In the genomic region with DNA sequence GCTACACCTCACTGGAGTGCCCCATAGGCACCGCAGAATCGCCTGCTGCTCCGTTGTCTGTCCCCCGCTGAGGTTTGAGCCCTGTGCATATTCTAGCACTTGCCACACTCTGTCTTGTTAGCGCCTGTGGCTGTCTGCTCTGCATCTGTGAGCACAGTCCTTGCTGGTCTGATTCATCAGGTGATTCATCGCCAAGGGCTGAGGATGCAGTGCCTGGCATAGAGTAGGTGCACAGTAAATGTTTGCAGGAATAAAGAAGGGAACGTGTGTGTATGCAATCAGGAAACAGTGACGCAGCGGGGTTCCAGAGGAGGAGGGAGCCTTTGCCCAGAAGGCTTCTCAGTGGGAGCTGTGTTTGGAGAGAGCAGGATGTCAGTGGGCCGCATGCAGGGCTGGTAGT, we compare ENCODE assay signal across 8 cellular contexts.
DNase-seq lines count a peak whose midpoint lies in the region; ATAC-seq and TF ChIP-seq lines count a peak whose summit lies in the region.

No MANE protein-coding gene starts in this region.

- H3K4me3 ChIP-seq in fibroblast of pulmonary artery (replicated peaks; ENCODE audit: low read depth, low read length): no peak overlapping the region

- H3K27ac Mint-ChIP-seq in activated CD8-positive, alpha-beta T cell treated with anti-CD3 and anti-CD28 coated beads, Interleukin-2, amount 10 ng/mL, durations not matched to agents 7 days and 5 days: no peak overlapping the region

- no peaks in the 10 kb centered on the region for H3K9me3 Mint-ChIP-seq in activated CD8-positive, alpha-beta T cell treated with anti-CD3 and anti-CD28 coated beads, Interleukin-2, amount 10 ng/mL, durations not matched to agents 7 days and 5 days (ENCODE audit: insufficient read depth)

- peak; percentile 84 for DNase-seq in 8988T
- peak; percentile 90 for DNase-seq in H4 (ENCODE audit: low spot score)
- peak; percentile 93 for DNase-seq in fibroblast of pulmonary artery (ENCODE audit: low read depth)
- no peak for DNase-seq in DMS 273 treated with DMSO at 0.1 percent for 48 hours (lab: John Stamatoyannopoulos, UW)
- no peak for DNase-seq in activated CD8-positive, alpha-beta T cell treated with anti-CD3 and anti-CD28 coated beads, Interleukin-2, amount 10 ng/mL, durations not matched to agents 7 days and 5 days
- DNase-seq in superior temporal gyrus (ENCODE audit: extremely low spot score): no peak

- no peaks in the 10 kb centered on the region for H3K36me3 Mint-ChIP-seq in activated CD8-positive, alpha-beta T cell treated with anti-CD3 and anti-CD28 coated beads, Interleukin-2, amount 10 ng/mL, durations not matched to agents 7 days and 5 days (ENCODE audit: low read depth)

- no peaks in the 10 kb centered on the region for H3K4me1 Mint-ChIP-seq in activated CD8-positive, alpha-beta T cell treated with anti-CD3 and anti-CD28 coated beads, Interleukin-2, amount 10 ng/mL, durations not matched to agents 7 days and 5 days (ENCODE audit: low read depth)

- CTCF ChIA-PET in activated CD8-positive, alpha-beta T cell treated with anti-CD3 and anti-CD28 coated beads, Interleukin-2, amount 10 ng/mL, durations not matched to agents 7 days and 5 days (lab: Charles Lee): no interaction called here

- TF ChIP-seq CTCF in fibroblast of pulmonary artery (IDR thresholded peaks at IDR 0.05; ENCODE audit: low read length, missing control alignments): no peak

- POLR2A ChIA-PET in activated CD8-positive, alpha-beta T cell treated with anti-CD3 and anti-CD28 coated beads, Interleukin-2, amount 10 ng/mL, durations not matched to agents 7 days and 5 days (lab: Charles Lee): no interaction called here

- H3K27me3 Mint-ChIP-seq in activated CD8-positive, alpha-beta T cell treated with anti-CD3 and anti-CD28 coated beads, Interleukin-2, amount 10 ng/mL, durations not matched to agents 7 days and 5 days (ENCODE audit: low read depth): no peaks in the 10 kb centered on the region

- H3K4me3 Mint-ChIP-seq in activated CD8-positive, alpha-beta T cell treated with anti-CD3 and anti-CD28 coated beads, Interleukin-2, amount 10 ng/mL, durations not matched to agents 7 days and 5 days: no peak overlapping the region

- ATAC-seq in SK-N-SH treated with all-trans-retinoic acid at 6 μM for 48 hours (peak; percentile 98), HG03159 (IDR thresholded peaks at IDR 0.05; ENCODE audit: unreplicated experiment) (no peak)
- ATAC-seq in activated CD8-positive, alpha-beta T cell treated with anti-CD3 and anti-CD28 coated beads, Interleukin-2, amount 10 ng/mL, durations not matched to agents 7 days and 5 days: no peak

TF ChIP-seq in SK-N-SH treated with all-trans-retinoic acid at 6 μM for 48 hours, 23 proteins besides CTCF, POLR2A, EP300 and RAD21:
- TF ChIP-seq RARB (CRISPR knock-in tag; IDR thresholded peaks at IDR 0.05) (no peak), GLIS3 (CRISPR knock-in tag; IDR thresholded peaks at IDR 0.05) (no peak), ESRRG (CRISPR knock-in tag; IDR thresholded peaks at IDR 0.05) (no peak), ZFP30 (CRISPR knock-in tag; IDR thresholded peaks at IDR 0.05) (no peak), TOX (CRISPR knock-in tag; IDR thresholded peaks at IDR 0.05; ENCODE audit: borderline replicate concordance) (no peak), ARNTL (CRISPR knock-in tag; IDR thresholded peaks at IDR 0.05; ENCODE audit: borderline replicate concordance, low read depth) (no peak), ZFP3 (CRISPR knock-in tag; IDR thresholded peaks at IDR 0.05) (no peak), OSR1 (CRISPR knock-in tag; IDR thresholded peaks at IDR 0.05) (no peak), CSDC2 (CRISPR knock-in tag; IDR thresholded peaks at IDR 0.05) (no peak), TCF4 (CRISPR knock-in tag; IDR thresholded peaks at IDR 0.05; ENCODE audit: borderline replicate concordance) (no peak), SNAI2 (CRISPR knock-in tag; IDR thresholded peaks at IDR 0.05) (no peak), ZNF565 (CRISPR knock-in tag; conservative IDR thresholded peaks at IDR 0.05; ENCODE audit: low read depth) (no peak), BACH2 (CRISPR knock-in tag; IDR thresholded peaks at IDR 0.05; ENCODE audit: borderline replicate concordance) (no peak), ZNF8 (CRISPR knock-in tag; IDR thresholded peaks at IDR 0.05) (no peak), ZNF70 (CRISPR knock-in tag; IDR thresholded peaks at IDR 0.05) (no peak), ZC3H10 (CRISPR knock-in tag; IDR thresholded peaks at IDR 0.05) (no peak)
- TF ChIP-seq, protein P1, sequence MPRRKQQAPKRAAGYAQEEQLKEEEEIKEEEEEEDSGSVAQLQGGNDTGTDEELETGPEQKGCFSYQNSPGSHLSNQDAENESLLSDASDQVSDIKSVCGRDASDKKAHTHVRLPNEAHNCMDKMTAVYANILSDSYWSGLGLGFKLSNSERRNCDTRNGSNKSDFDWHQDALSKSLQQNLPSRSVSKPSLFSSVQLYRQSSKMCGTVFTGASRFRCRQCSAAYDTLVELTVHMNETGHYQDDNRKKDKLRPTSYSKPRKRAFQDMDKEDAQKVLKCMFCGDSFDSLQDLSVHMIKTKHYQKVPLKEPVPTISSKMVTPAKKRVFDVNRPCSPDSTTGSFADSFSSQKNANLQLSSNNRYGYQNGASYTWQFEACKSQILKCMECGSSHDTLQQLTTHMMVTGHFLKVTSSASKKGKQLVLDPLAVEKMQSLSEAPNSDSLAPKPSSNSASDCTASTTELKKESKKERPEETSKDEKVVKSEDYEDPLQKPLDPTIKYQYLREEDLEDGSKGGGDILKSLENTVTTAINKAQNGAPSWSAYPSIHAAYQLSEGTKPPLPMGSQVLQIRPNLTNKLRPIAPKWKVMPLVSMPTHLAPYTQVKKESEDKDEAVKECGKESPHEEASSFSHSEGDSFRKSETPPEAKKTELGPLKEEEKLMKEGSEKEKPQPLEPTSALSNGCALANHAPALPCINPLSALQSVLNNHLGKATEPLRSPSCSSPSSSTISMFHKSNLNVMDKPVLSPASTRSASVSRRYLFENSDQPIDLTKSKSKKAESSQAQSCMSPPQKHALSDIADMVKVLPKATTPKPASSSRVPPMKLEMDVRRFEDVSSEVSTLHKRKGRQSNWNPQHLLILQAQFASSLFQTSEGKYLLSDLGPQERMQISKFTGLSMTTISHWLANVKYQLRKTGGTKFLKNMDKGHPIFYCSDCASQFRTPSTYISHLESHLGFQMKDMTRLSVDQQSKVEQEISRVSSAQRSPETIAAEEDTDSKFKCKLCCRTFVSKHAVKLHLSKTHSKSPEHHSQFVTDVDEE (CRISPR knock-in tag; IDR thresholded peaks at IDR 0.05): no peak
- TF ChIP-seq, protein P2, sequence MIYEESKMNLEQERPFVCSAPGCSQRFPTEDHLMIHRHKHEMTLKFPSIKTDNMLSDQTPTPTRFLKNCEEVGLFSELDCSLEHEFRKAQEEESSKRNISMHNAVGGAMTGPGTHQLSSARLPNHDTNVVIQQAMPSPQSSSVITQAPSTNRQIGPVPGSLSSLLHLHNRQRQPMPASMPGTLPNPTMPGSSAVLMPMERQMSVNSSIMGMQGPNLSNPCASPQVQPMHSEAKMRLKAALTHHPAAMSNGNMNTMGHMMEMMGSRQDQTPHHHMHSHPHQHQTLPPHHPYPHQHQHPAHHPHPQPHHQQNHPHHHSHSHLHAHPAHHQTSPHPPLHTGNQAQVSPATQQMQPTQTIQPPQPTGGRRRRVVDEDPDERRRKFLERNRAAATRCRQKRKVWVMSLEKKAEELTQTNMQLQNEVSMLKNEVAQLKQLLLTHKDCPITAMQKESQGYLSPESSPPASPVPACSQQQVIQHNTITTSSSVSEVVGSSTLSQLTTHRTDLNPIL (CRISPR knock-in tag; IDR thresholded peaks at IDR 0.05; ENCODE audit: low read depth): no peak
- TF ChIP-seq, protein P3, sequence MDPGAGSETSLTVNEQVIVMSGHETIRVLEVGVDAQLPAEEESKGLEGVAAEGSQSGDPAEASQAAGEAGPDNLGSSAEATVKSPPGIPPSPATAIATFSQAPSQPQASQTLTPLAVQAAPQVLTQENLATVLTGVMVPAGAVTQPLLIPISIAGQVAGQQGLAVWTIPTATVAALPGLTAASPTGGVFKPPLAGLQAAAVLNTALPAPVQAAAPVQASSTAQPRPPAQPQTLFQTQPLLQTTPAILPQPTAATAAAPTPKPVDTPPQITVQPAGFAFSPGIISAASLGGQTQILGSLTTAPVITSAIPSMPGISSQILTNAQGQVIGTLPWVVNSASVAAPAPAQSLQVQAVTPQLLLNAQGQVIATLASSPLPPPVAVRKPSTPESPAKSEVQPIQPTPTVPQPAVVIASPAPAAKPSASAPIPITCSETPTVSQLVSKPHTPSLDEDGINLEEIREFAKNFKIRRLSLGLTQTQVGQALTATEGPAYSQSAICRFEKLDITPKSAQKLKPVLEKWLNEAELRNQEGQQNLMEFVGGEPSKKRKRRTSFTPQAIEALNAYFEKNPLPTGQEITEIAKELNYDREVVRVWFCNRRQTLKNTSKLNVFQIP (CRISPR knock-in tag; IDR thresholded peaks at IDR 0.05; ENCODE audit: borderline replicate concordance, low read depth): no peak
- TF ChIP-seq, protein P4, sequence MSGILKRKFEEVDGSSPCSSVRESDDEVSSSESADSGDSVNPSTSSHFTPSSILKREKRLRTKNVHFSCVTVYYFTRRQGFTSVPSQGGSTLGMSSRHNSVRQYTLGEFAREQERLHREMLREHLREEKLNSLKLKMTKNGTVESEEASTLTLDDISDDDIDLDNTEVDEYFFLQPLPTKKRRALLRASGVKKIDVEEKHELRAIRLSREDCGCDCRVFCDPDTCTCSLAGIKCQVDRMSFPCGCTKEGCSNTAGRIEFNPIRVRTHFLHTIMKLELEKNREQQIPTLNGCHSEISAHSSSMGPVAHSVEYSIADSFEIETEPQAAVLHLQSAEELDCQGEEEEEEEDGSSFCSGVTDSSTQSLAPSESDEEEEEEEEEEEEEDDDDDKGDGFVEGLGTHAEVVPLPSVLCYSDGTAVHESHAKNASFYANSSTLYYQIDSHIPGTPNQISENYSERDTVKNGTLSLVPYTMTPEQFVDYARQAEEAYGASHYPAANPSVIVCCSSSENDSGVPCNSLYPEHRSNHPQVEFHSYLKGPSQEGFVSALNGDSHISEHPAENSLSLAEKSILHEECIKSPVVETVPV (CRISPR knock-in tag; IDR thresholded peaks at IDR 0.05): no peak

Comparison
In these comparisons a context has a peak if more than half of its experiments do, and no peak if none do; other contexts are left out.
1. DNase-seq: peak in 8988T (single experiment), H4 (single experiment) and fibroblast of pulmonary artery (single experiment); none in DMS 273 treated with DMSO at 0.1 percent for 48 hours (single experiment), activated CD8-positive, alpha-beta T cell treated with anti-CD3 and anti-CD28 coated beads, Interleukin-2, amount 10 ng/mL, durations not matched to agents 7 days and 5 days (single experiment) and superior temporal gyrus (single experiment).